In the genomic region with DNA sequence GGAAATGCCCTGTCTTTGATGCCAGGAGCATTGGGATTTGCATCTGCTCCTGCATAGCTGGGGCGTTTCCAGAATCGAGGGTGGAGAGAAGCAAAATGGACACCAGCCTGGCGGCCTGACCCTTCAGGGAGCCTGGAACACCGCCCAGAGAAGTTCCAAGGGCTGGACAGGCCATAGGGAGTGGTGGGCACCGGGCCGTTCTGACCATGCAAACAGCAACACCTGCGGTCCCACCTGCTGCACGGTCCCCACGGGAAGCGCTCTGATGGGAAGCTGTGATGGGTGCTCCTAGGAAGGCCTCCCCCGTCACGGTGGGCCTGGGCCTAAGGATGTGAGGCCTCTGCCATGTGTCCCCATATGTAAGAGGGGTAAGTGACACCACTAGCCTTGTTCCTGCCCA, we compare ENCODE assay signal across 2 cellular contexts.
TF ChIP-seq lines count a peak whose summit lies in the region.

No MANE protein-coding gene starts in this region.

TF ChIP-seq in HEK293, 187 proteins besides CTCF, POLR2A, EP300 and RAD21:
- TF ChIP-seq SCRT2 (tag by site-specific recombination; IDR thresholded peaks at IDR 0.05) = peak; percentile 23; the same call in 1 of the 2 replicates
- TF ChIP-seq, protein P1, sequence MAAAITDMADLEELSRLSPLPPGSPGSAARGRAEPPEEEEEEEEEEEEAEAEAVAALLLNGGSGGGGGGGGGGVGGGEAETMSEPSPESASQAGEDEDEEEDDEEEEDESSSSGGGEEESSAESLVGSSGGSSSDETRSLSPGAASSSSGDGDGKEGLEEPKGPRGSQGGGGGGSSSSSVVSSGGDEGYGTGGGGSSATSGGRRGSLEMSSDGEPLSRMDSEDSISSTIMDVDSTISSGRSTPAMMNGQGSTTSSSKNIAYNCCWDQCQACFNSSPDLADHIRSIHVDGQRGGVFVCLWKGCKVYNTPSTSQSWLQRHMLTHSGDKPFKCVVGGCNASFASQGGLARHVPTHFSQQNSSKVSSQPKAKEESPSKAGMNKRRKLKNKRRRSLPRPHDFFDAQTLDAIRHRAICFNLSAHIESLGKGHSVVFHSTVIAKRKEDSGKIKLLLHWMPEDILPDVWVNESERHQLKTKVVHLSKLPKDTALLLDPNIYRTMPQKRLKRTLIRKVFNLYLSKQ (tag by site-specific recombination; IDR thresholded peaks at IDR 0.05; ENCODE audit: borderline replicate concordance) = no peak
TF ChIP-seq in HEK293: peak in this region for 1.

TF ChIP-seq in H1, 55 proteins besides CTCF, POLR2A, EP300 and RAD21:
- TF ChIP-seq SIX5 (IDR thresholded peaks at IDR 0.05; ENCODE audit: low read depth, low read length) (no peak), SIRT6 (IDR thresholded peaks at IDR 0.05; ENCODE audit: low read length) (no peak), PHF8 (conservative IDR thresholded peaks at IDR 0.05; ENCODE audit: low read depth, low read length) (no peak), POU5F1 (IDR thresholded peaks at IDR 0.05; ENCODE audit: low read depth, low read length) (no peak), TBP (IDR thresholded peaks at IDR 0.05; ENCODE audit: low read depth, low read length) (no peak), FOSL1 (IDR thresholded peaks at IDR 0.05; ENCODE audit: insufficient read depth, low read depth, low read length) (no peak), EZH2 (IDR thresholded peaks at IDR 0.05; ENCODE audit: low read depth, low read length, severe bottlenecking) (no peak), RFX5 (IDR thresholded peaks at IDR 0.05; ENCODE audit: borderline replicate concordance, low read depth, low read length) (no peak), NRF1 (IDR thresholded peaks at IDR 0.05; ENCODE audit: low read depth, low read length) (no peak), EGR1 (IDR thresholded peaks at IDR 0.05; ENCODE audit: borderline replicate concordance, low read depth, low read length) (no peak)
- TF ChIP-seq, protein P2, sequence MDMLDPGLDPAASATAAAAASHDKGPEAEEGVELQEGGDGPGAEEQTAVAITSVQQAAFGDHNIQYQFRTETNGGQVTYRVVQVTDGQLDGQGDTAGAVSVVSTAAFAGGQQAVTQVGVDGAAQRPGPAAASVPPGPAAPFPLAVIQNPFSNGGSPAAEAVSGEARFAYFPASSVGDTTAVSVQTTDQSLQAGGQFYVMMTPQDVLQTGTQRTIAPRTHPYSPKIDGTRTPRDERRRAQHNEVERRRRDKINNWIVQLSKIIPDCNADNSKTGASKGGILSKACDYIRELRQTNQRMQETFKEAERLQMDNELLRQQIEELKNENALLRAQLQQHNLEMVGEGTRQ (IDR thresholded peaks at IDR 0.05; ENCODE audit: low read length) = no peak
- TF ChIP-seq, protein P3, sequence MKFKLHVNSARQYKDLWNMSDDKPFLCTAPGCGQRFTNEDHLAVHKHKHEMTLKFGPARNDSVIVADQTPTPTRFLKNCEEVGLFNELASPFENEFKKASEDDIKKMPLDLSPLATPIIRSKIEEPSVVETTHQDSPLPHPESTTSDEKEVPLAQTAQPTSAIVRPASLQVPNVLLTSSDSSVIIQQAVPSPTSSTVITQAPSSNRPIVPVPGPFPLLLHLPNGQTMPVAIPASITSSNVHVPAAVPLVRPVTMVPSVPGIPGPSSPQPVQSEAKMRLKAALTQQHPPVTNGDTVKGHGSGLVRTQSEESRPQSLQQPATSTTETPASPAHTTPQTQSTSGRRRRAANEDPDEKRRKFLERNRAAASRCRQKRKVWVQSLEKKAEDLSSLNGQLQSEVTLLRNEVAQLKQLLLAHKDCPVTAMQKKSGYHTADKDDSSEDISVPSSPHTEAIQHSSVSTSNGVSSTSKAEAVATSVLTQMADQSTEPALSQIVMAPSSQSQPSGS (IDR thresholded peaks at IDR 0.05; ENCODE audit: low read length) = no peak
